ENCODE assay signal across 9 cellular contexts in genomic region chrX:26783512-26784225, GRCh38.
A peak's percentile ranks its signal among the peaks of the same experiment; 100 is the strongest.
DNase-seq lines count a peak whose midpoint lies in the region; ATAC-seq and TF ChIP-seq lines count a peak whose summit lies in the region.
"Had no signal": no experiment of that assay in that cellular context is flagged by ENCODE, and none has a peak within 500 bp of the region (broad histone marks: within the 10 kb centered on the region; RNA-seq: fewer than 3 reads in every experiment).

No MANE protein-coding gene starts in this region.

- no peaks in the 10 kb centered on the region for H3K36me3 ChIP-seq in H7 (replicated peaks; ENCODE audit: control insufficient read depth, insufficient read depth, low read length)
- H3K36me3 ChIP-seq in ovary: no peaks in the 10 kb centered on the region

- no peaks in the 10 kb centered on the region for H3K9me3 Mint-ChIP-seq in activated CD4-positive, alpha-beta T cell treated with anti-CD3 and anti-CD28 coated beads for 36 hours (ENCODE audit: low read depth)
- peaks cover 0 to 4% (median under 1%) of the 10 kb centered on the region in 5 experiments for H3K9me3 Mint-ChIP-seq in brain
- H3K9me3 Mint-ChIP-seq: activated naive CD4-positive, alpha-beta T cell treated with anti-CD3 and anti-CD28 coated beads, Interleukin-2, amount 50 U/mL, for 24 hours had no signal

- no peaks in the 10 kb centered on the region for H3K4me1 Mint-ChIP-seq in activated CD4-positive, alpha-beta T cell treated with anti-CD3 and anti-CD28 coated beads for 36 hours
- H3K4me1 Mint-ChIP-seq in brain: no peaks in the 10 kb centered on the region
- H3K4me1 Mint-ChIP-seq: activated naive CD4-positive, alpha-beta T cell treated with anti-CD3 and anti-CD28 coated beads, Interleukin-2, amount 50 U/mL, for 24 hours had no signal

- no peaks in the 10 kb centered on the region for H3K36me3 Mint-ChIP-seq in activated CD4-positive, alpha-beta T cell treated with anti-CD3 and anti-CD28 coated beads for 36 hours (ENCODE audit: low read depth)
- H3K36me3 Mint-ChIP-seq in brain: no peaks in the 10 kb centered on the region
- H3K36me3 Mint-ChIP-seq: activated naive CD4-positive, alpha-beta T cell treated with anti-CD3 and anti-CD28 coated beads, Interleukin-2, amount 50 U/mL, for 24 hours had no signal

- intact Hi-C loops in activated CD4-positive, alpha-beta T cell treated with anti-CD3 and anti-CD28 coated beads for 36 hours (cut with DNase I, micrococcal nuclease): loop anchor here (1.0 to 10.0 kb wide), 6 partner anchors 134 to 901 kb away; no protein-coding TSS in a partner anchor
- intact Hi-C loops in ovary (cut with DNase I): no loop called here

- no peak for TF ChIP-seq POLR2A in ovary (IDR thresholded peaks at IDR 0.05)

- no peak overlapping the region for H3K4me3 ChIP-seq in H7 (ENCODE audit: insufficient read depth, low read depth, low read length)
- no peak overlapping the region for H3K4me3 ChIP-seq in ovary
- H3K4me3 ChIP-seq in coronary artery: no peak overlapping the region

- TF ChIP-seq EP300 in ovary (IDR thresholded peaks at IDR 0.05): no peak

- H3K27ac ChIP-seq in ovary: no peak overlapping the region
- H3K27ac ChIP-seq in coronary artery: no peak overlapping the region

- WGBS in ovary, 3 donors: 48 to 60% (median 49%) methylated on average over 10 of the region's 10 CpGs

- H3K27me3 ChIP-seq in H7 (ENCODE audit: control insufficient read depth, insufficient read depth, low read length): no peaks in the 10 kb centered on the region
- no peaks in the 10 kb centered on the region for H3K27me3 ChIP-seq in ovary

- ATAC-seq in activated CD4-positive, alpha-beta T cell treated with anti-CD3 and anti-CD28 coated beads for 36 hours: no peak

- H3K27ac Mint-ChIP-seq in activated CD4-positive, alpha-beta T cell treated with anti-CD3 and anti-CD28 coated beads for 36 hours: no peak overlapping the region
- H3K27ac Mint-ChIP-seq in brain: no peak overlapping the region
- H3K27ac Mint-ChIP-seq: activated naive CD4-positive, alpha-beta T cell treated with anti-CD3 and anti-CD28 coated beads, Interleukin-2, amount 50 U/mL, for 24 hours had no signal

- no peaks in the 10 kb centered on the region for H3K27me3 Mint-ChIP-seq in activated CD4-positive, alpha-beta T cell treated with anti-CD3 and anti-CD28 coated beads for 36 hours
- no peaks in the 10 kb centered on the region for H3K27me3 Mint-ChIP-seq in brain
- H3K27me3 Mint-ChIP-seq: activated naive CD4-positive, alpha-beta T cell treated with anti-CD3 and anti-CD28 coated beads, Interleukin-2, amount 50 U/mL, for 24 hours had no signal

- TF ChIP-seq CTCF in brain (conservative IDR thresholded peaks at IDR 0.05) (peak; percentile 51 to 72), ovary (IDR thresholded peaks at IDR 0.05) (no peak), coronary artery (IDR thresholded peaks at IDR 0.05) (no peak)

- H3K4me3 Mint-ChIP-seq in activated CD4-positive, alpha-beta T cell treated with anti-CD3 and anti-CD28 coated beads for 36 hours: no peak overlapping the region
- H3K4me3 Mint-ChIP-seq in brain: no peak overlapping the region
- H3K4me3 Mint-ChIP-seq: activated naive CD4-positive, alpha-beta T cell treated with anti-CD3 and anti-CD28 coated beads, Interleukin-2, amount 50 U/mL, for 24 hours had no signal

- H3K4me1 ChIP-seq in ovary (ENCODE audit: insufficient read depth): no peaks in the 10 kb centered on the region

- no peaks in the 10 kb centered on the region for H3K9me3 ChIP-seq in ovary

- peak; percentile 9 for DNase-seq in activated CD4-positive, alpha-beta T cell treated with anti-CD3 and anti-CD28 coated beads for 36 hours
- no peak for DNase-seq in activated CD4-positive, alpha-beta T cell treated with anti-CD3 and anti-CD28 coated beads for 1 hour
- DNase-seq in H7 (peak; percentile 2), NCI-H187 (lab: John Stamatoyannopoulos, UW) (peak; percentile 3), myocyte (ENCODE audit: low read depth) (peak; percentile 38), ovary (no peak), coronary artery (ENCODE audit: low spot score) (no peak)

- CTCF ChIA-PET in activated CD4-positive, alpha-beta T cell treated with anti-CD3 and anti-CD28 coated beads for 36 hours (lab: Charles Lee): interaction anchor here (1.0 kb wide), 1 partner anchor 403 kb away, joined by 3 read pairs; no protein-coding TSS in a partner anchor

- POLR2A ChIA-PET in activated CD4-positive, alpha-beta T cell treated with anti-CD3 and anti-CD28 coated beads for 36 hours (lab: Charles Lee): no interaction called here

Comparison
In these comparisons a context has a peak if more than half of its experiments do, and no peak if none do; other contexts are left out.
1. DNase-seq: peak in activated CD4-positive, alpha-beta T cell treated with anti-CD3 and anti-CD28 coated beads for 36 hours (single experiment), H7 (single experiment), NCI-H187 (2 of 2) and myocyte (single experiment); none in activated CD4-positive, alpha-beta T cell treated with anti-CD3 and anti-CD28 coated beads for 1 hour (single experiment), ovary (0 of 5) and coronary artery (single experiment).
2. CTCF ChIP-seq: peak in brain (2 of 2); none in ovary (0 of 3) and coronary artery (single experiment).
3. intact Hi-C loops: an anchor here in activated CD4-positive, alpha-beta T cell treated with anti-CD3 and anti-CD28 coated beads for 36 hours (1.0 to 10.0 kb wide); none called in ovary.